In genomic region chr4:10098770-10099139, GRCh38 we compare ENCODE assay signal across 9 cellular contexts. TPM values are rescaled to one million over a fixed set of nuclear protein-coding genes. Genes with fewer than 3 reads are reported as not detected.
DNase-seq lines count a peak whose midpoint lies in the region; TF ChIP-seq lines count a peak whose summit lies in the region.
"Had no signal": no experiment of that assay in that cellular context is flagged by ENCODE, and none has a peak within 500 bp of the region (broad histone marks: within the 10 kb centered on the region; RNA-seq: fewer than 3 reads in every experiment).

No MANE protein-coding gene starts in this region.

- POLR2A ChIA-PET in activated CD4-positive, alpha-beta T cell treated with anti-CD3 and anti-CD28 coated beads, Interleukin-2, amount 10 ng/mL, durations not matched to agents 7 days and 5 days (lab: Charles Lee) = no interaction called here

- H3K4me1 Mint-ChIP-seq in activated CD4-positive, alpha-beta T cell treated with anti-CD3 and anti-CD28 coated beads, Interleukin-2, amount 10 ng/mL, durations not matched to agents 7 days and 5 days = peaks cover 99% of the 10 kb centered on the region

- intact Hi-C loops in esophagus muscularis mucosa (cut with DNase I) (no loop called here), head of caudate nucleus (cut with DNase I) (no loop called here)

- H3K4me1 ChIP-seq in esophagus muscularis mucosa = peaks cover 98 to 100% (median 100%) of the 10 kb centered on the region in 4 donors
- H3K4me1 ChIP-seq in thymus (ENCODE audit: control insufficient read depth, insufficient read depth, low read length) = peaks cover 93% of the 10 kb centered on the region
- H3K4me1 ChIP-seq: SJCRH30 had no signal

- peak overlapping the region; percentile 83 to 98 (median 90) for H3K27ac ChIP-seq in esophagus muscularis mucosa (replicated peaks in 1 of 4)
- peak overlapping the region; percentile 54 for H3K27ac ChIP-seq in thymus (ENCODE audit: low read depth)
- H3K27ac ChIP-seq in caudate nucleus (ENCODE audit: low read depth, low read length) = no peak overlapping the region
- H3K27ac ChIP-seq: SJCRH30 had no signal

- H3K4me3 Mint-ChIP-seq in activated CD4-positive, alpha-beta T cell treated with anti-CD3 and anti-CD28 coated beads, Interleukin-2, amount 10 ng/mL, durations not matched to agents 7 days and 5 days = no peak overlapping the region

- H3K36me3 ChIP-seq in esophagus muscularis mucosa (peaks cover 6 to 93% (median 76%) of the 10 kb centered on the region in 4 donors), thymus (ENCODE audit: control insufficient read depth, insufficient read depth) (peaks cover 71% of the 10 kb centered on the region)

- H3K4me3 ChIP-seq in esophagus muscularis mucosa (no peak overlapping the region), thymus (ENCODE audit: low read length) (no peak overlapping the region)
- H3K4me3 ChIP-seq: SJCRH30 had no signal

- TF ChIP-seq POLR2A in esophagus muscularis mucosa (IDR thresholded peaks at IDR 0.05; ENCODE audit: low read depth) = no peak

- no peaks in the 10 kb centered on the region for H3K27me3 Mint-ChIP-seq in activated CD4-positive, alpha-beta T cell treated with anti-CD3 and anti-CD28 coated beads, Interleukin-2, amount 10 ng/mL, durations not matched to agents 7 days and 5 days

- TF ChIP-seq CTCF in esophagus muscularis mucosa (IDR thresholded peaks at IDR 0.05) = no peak

- H3K27ac Mint-ChIP-seq in activated CD4-positive, alpha-beta T cell treated with anti-CD3 and anti-CD28 coated beads, Interleukin-2, amount 10 ng/mL, durations not matched to agents 7 days and 5 days = peak overlapping the region; percentile 93

- H3K27me3 ChIP-seq in esophagus muscularis mucosa (no peaks in the 10 kb centered on the region), thymus (ENCODE audit: control insufficient read depth, insufficient read depth) (no peaks in the 10 kb centered on the region)
- H3K27me3 ChIP-seq: SJCRH30 had no signal

- H3K9me3 ChIP-seq in esophagus muscularis mucosa (no peaks in the 10 kb centered on the region), thymus (ENCODE audit: control insufficient read depth) (no peaks in the 10 kb centered on the region)
- H3K9me3 ChIP-seq: SJCRH30 had no signal

- no peak for TF ChIP-seq EP300 in esophagus muscularis mucosa (IDR thresholded peaks at IDR 0.05)

- H3K36me3 Mint-ChIP-seq in activated CD4-positive, alpha-beta T cell treated with anti-CD3 and anti-CD28 coated beads, Interleukin-2, amount 10 ng/mL, durations not matched to agents 7 days and 5 days (ENCODE audit: low read depth) = peaks cover 82% of the 10 kb centered on the region

- no peaks in the 10 kb centered on the region for H3K9me3 Mint-ChIP-seq in activated CD4-positive, alpha-beta T cell treated with anti-CD3 and anti-CD28 coated beads, Interleukin-2, amount 10 ng/mL, durations not matched to agents 7 days and 5 days

- WGBS in esophagus muscularis mucosa = 16% methylated on average over 6 of the region's 10 CpGs
- WGBS in thymus = 55% methylated on average over 10 of the region's 10 CpGs

- CTCF ChIA-PET in activated CD4-positive, alpha-beta T cell treated with anti-CD3 and anti-CD28 coated beads, Interleukin-2, amount 10 ng/mL, durations not matched to agents 7 days and 5 days (lab: Charles Lee) = interaction anchor here (1.2 kb wide), 1 partner anchor 13 kb away, joined by 3 read pairs; no protein-coding TSS in a partner anchor

- DNase-seq in activated effector memory CD4-positive, alpha-beta T cell treated with anti-CD3 and anti-CD28 coated beads, Interleukin-2, amount 50 U/mL, for 16 hours = peak; percentile 78
- no peak for DNase-seq in activated effector memory CD4-positive, alpha-beta T cell treated with Interleukin-2 at 50 U/mL for 16 hours
- DNase-seq in activated CD4-positive, alpha-beta T cell treated with anti-CD3 and anti-CD28 coated beads, Interleukin-2, amount 10 ng/mL, durations not matched to agents 7 days and 5 days = no peak
- no peak for DNase-seq in esophagus muscularis mucosa (ENCODE audit: extremely low spot score)
- DNase-seq in superior temporal gyrus (ENCODE audit: extremely low spot score) = no peak
- DNase-seq in head of caudate nucleus = no peak
- DNase-seq in caudate nucleus (lab: John Stamatoyannopoulos, UW) = no peak

RNA-seq across cellular contexts. Expression of gene WDR1, which starts 17.8 kb away (rescaled TPM):
- 100 to 1,000 TPM; 452 to 454 TPM for total RNA-seq in activated CD4-positive, alpha-beta T cell treated with anti-CD3 and anti-CD28 coated beads, Interleukin-2, amount 10 ng/mL, durations not matched to agents 7 days and 5 days
- total RNA-seq in esophagus muscularis mucosa = 100 to 1,000 TPM; 361 to 536 (median 485) TPM
- 141 TPM for polyA plus RNA-seq in thymus
